ENCODE assay signal across 22 cellular contexts in genomic region chr10:45091968-45092367, GRCh38.
A peak's percentile ranks its signal among the peaks of the same experiment; 100 is the strongest.
DNase-seq lines count a peak whose midpoint lies in the region; TF ChIP-seq lines count a peak whose summit lies in the region.
"Had no signal": no experiment of that assay in that cellular context is flagged by ENCODE, and none has a peak within 500 bp of the region (broad histone marks: within the 10 kb centered on the region; RNA-seq: fewer than 3 reads in every experiment).

No MANE protein-coding gene starts in this region.

- CTCF ChIA-PET in A673 (lab: Charles Lee): no interaction called here

- peaks cover 39% of the 10 kb centered on the region for H3K4me1 ChIP-seq in A673 (ENCODE audit: insufficient read depth, low read length, poor library complexity, severe bottlenecking)
- H3K4me1 ChIP-seq in BLaER1: peaks cover 31% of the 10 kb centered on the region
- H3K4me1 ChIP-seq: spleen, stomach had no signal

- H3K9me3 ChIP-seq in A673 (ENCODE audit: low read depth, low read length, poor library complexity, severe bottlenecking): no peaks in the 10 kb centered on the region
- H3K9me3 ChIP-seq in BLaER1: no peaks in the 10 kb centered on the region
- H3K9me3 ChIP-seq: stomach had no signal

- H3K4me2 ChIP-seq in BLaER1: peak overlapping the region; percentile 81

- H3K4me3 ChIP-seq in A673 (ENCODE audit: low read depth, low read length, poor library complexity, severe bottlenecking) (no peak overlapping the region), BLaER1 (no peak overlapping the region)
- H3K4me3 ChIP-seq: coronary artery, spleen, stomach had no signal

- H3K9ac ChIP-seq in BLaER1: no peak overlapping the region

- H3K27ac ChIP-seq in A673 (ENCODE audit: low read depth, low read length, poor library complexity, severe bottlenecking) (peak overlapping the region; percentile 40), BLaER1 (peak overlapping the region; percentile 41; the same call in 1 of the 2 replicates)
- H3K27ac ChIP-seq: brain microvascular endothelial cell, coronary artery, spleen, stomach, WERI-Rb-1 had no signal

- H3K36me3 ChIP-seq in A673 (ENCODE audit: insufficient read depth, low read length, poor library complexity, severe bottlenecking) (no peaks in the 10 kb centered on the region), BLaER1 (no peaks in the 10 kb centered on the region)
- H3K36me3 ChIP-seq: brain microvascular endothelial cell, spleen, stomach, WERI-Rb-1 had no signal

- intact Hi-C loops in A673 (cut with micrococcal nuclease; ENCODE audit: unreplicated experiment): no loop called here

- BruUV-seq in A673 (replicated peaks; lab: Mats Ljungman, UMichigan): no TSS peak

- DNase-seq in A673 (ENCODE audit: low spot score): peak; percentile 65
- peak; percentile 5 to 73 for DNase-seq in NCI-H446 (lab: John Stamatoyannopoulos, UW)
- peak; percentile 17 for DNase-seq in left kidney (ENCODE audit: low read depth, low spot score)
- no peak for DNase-seq in NCI-H1694 treated with DMSO at 0.1 percent for 48 hours (lab: John Stamatoyannopoulos, UW)
- DNase-seq in central memory CD4-positive, alpha-beta T cell: no peak
- DNase-seq in NAMALWA (ENCODE audit: low spot score): no peak
- DNase-seq: activated CD4-positive, alpha-beta T cell treated with anti-CD3 and anti-CD28 coated beads, Interleukin-2, amount 50 U/mL, for 4 hours; activated CD8-positive, alpha-beta memory T cell treated with anti-CD3 and anti-CD28 coated beads, Interleukin-2, amount 50 U/mL, for 48 hours; activated effector memory CD4-positive, alpha-beta T cell treated with Interleukin-2 at 50 U/mL for 16 hours; brain microvascular endothelial cell; H9; Kasumi-1; left colon; midbrain; NCI-H1694; spleen; stimulated activated CD4-positive, alpha-beta T cell treated with anti-CD3 and anti-CD28 coated beads, Interleukin-4, amount 100 ng/mL, for 4 hours; stomach; T-helper 2 cell; WERI-Rb-1 had no signal

- H4K20me1 ChIP-seq in BLaER1: no peaks in the 10 kb centered on the region

- POLR2A ChIA-PET in A673 (lab: Charles Lee; ENCODE audit: low non-redundant PET): no interaction called here

- no peaks in the 10 kb centered on the region for H3K27me3 ChIP-seq in A673 (replicated peaks; ENCODE audit: insufficient read depth, low read depth, low read length, poor library complexity)
- no peaks in the 10 kb centered on the region for H3K27me3 ChIP-seq in BLaER1

- TF ChIP-seq CTCF in A673 (conservative IDR thresholded peaks at IDR 0.05; ENCODE audit: low read depth, low read length): no peak

Comparison
In these comparisons a context has a peak if more than half of its experiments do, and no peak if none do; other contexts are left out.
1. DNase-seq: peak in A673 (single experiment), NCI-H446 (2 of 2) and left kidney (single experiment); none in NCI-H1694 treated with DMSO at 0.1 percent for 48 hours (single experiment), central memory CD4-positive, alpha-beta T cell (single experiment) and NAMALWA (single experiment).